In the genomic region with DNA sequence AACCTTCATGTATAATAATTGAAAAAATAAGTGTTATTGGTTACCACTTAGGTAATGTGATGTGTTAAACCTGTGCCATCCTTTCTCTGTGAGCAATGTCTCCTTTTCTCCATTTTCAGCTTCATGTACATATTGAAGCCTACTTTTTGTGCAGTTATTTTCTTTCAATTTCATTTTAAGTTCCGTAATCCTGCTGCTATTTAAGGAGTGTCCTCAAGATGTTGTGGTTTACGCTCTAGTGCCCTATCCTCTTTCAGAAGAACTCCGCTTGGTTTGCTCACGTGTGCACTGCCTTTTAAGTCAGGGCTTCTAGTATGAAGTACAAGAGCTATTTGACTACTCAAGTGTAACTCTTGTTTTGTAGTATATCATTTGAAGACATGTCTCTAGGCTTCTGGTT, we compare ENCODE assay signal across 10 cellular contexts.
A peak's percentile ranks its signal among the peaks of the same experiment; 100 is the strongest.
DNase-seq lines count a peak whose midpoint lies in the region; ATAC-seq and TF ChIP-seq lines count a peak whose summit lies in the region.
"Had no signal": no experiment of that assay in that cellular context is flagged by ENCODE, and none has a peak within 500 bp of the region (broad histone marks: within the 10 kb centered on the region; RNA-seq: fewer than 3 reads in every experiment).

No MANE protein-coding gene starts in this region.

- no peaks in the 10 kb centered on the region for H3K27me3 Mint-ChIP-seq in activated naive CD8-positive, alpha-beta T cell treated with anti-CD3 and anti-CD28 coated beads, Interleukin-2, amount 50 U/mL, for 24 hours

- no peaks in the 10 kb centered on the region for H3K36me3 ChIP-seq in SK-N-SH (replicated peaks in 1 of 2; ENCODE audit: control insufficient read depth in 1 of 2, insufficient read depth in 2 of 2, low read length in 1 of 2)
- H3K36me3 ChIP-seq: SJSA1 had no signal

- ATAC-seq in GM18508 (IDR thresholded peaks at IDR 0.05; ENCODE audit: insufficient read depth, unreplicated experiment) (peak; percentile 100), GM21786 (IDR thresholded peaks at IDR 0.05; ENCODE audit: unreplicated experiment) (peak; percentile 100), HG03457 (IDR thresholded peaks at IDR 0.05; ENCODE audit: unreplicated experiment) (peak; percentile 100)
- ATAC-seq in activated naive CD8-positive, alpha-beta T cell treated with anti-CD3 and anti-CD28 coated beads, Interleukin-2, amount 50 U/mL, for 24 hours = no peak

- DNase-seq in glomerular visceral epithelial cell (ENCODE audit: extremely low spot score) (peak; percentile 75), SK-N-SH (no peak), NCI-H1105 treated with DMSO at 0.1 percent for 48 hours (lab: John Stamatoyannopoulos, UW) (no peak), NCI-H2081 (lab: John Stamatoyannopoulos, UW) (no peak)
- no peak for DNase-seq in activated naive CD8-positive, alpha-beta T cell treated with anti-CD3 and anti-CD28 coated beads, Interleukin-2, amount 50 U/mL, for 24 hours

- no peak overlapping the region for H3K9ac ChIP-seq in SK-N-SH

- no peaks in the 10 kb centered on the region for H3K27me3 ChIP-seq in SK-N-SH (ENCODE audit: insufficient read depth)
- H3K27me3 ChIP-seq: SJSA1 had no signal

- TF ChIP-seq RAD21 in SK-N-SH (IDR thresholded peaks at IDR 0.05; ENCODE audit: low read length) = no peak

- POLR2A ChIA-PET in SK-N-SH (lab: Yijun Ruan, JAX) = no interaction called here

- H3K4me3 Mint-ChIP-seq in activated naive CD8-positive, alpha-beta T cell treated with anti-CD3 and anti-CD28 coated beads, Interleukin-2, amount 50 U/mL, for 24 hours = no peak overlapping the region
- H3K4me3 Mint-ChIP-seq: neural crest cell had no signal

- H3K9me3 Mint-ChIP-seq in activated naive CD8-positive, alpha-beta T cell treated with anti-CD3 and anti-CD28 coated beads, Interleukin-2, amount 50 U/mL, for 24 hours = peaks cover 8% of the 10 kb centered on the region

- 4% methylated on average over 4 of the region's 4 CpGs for WGBS in SK-N-SH (ENCODE audit: low lambda C conversion rate)

- no peaks in the 10 kb centered on the region for H3K9me2 ChIP-seq in SK-N-SH

- H3K27ac ChIP-seq in SK-N-SH (ENCODE audit: low read depth in 2 of 2, low read length in 1 of 2) = no peak overlapping the region
- H3K27ac ChIP-seq: SJSA1 had no signal

- H3F3A ChIP-seq in SK-N-SH (replicated peaks; ENCODE audit: insufficient read depth) = no peaks in the 10 kb centered on the region

- no peaks in the 10 kb centered on the region for H3K9me3 ChIP-seq in SK-N-SH
- H3K9me3 ChIP-seq: SJSA1 had no signal

- CTCF ChIA-PET in SK-N-SH (lab: Yijun Ruan, JAX) = no interaction called here

- no peaks in the 10 kb centered on the region for H3K4me1 Mint-ChIP-seq in activated naive CD8-positive, alpha-beta T cell treated with anti-CD3 and anti-CD28 coated beads, Interleukin-2, amount 50 U/mL, for 24 hours
- H3K4me1 Mint-ChIP-seq: neural crest cell had no signal

- TF ChIP-seq EP300 in SK-N-SH (IDR thresholded peaks at IDR 0.05; ENCODE audit: borderline replicate concordance in 1 of 2, low read depth in 1 of 2, low read length in 1 of 2) = no peak

- no peaks in the 10 kb centered on the region for H3K36me3 Mint-ChIP-seq in activated naive CD8-positive, alpha-beta T cell treated with anti-CD3 and anti-CD28 coated beads, Interleukin-2, amount 50 U/mL, for 24 hours (ENCODE audit: low read depth)

- H3K27ac Mint-ChIP-seq in activated naive CD8-positive, alpha-beta T cell treated with anti-CD3 and anti-CD28 coated beads, Interleukin-2, amount 50 U/mL, for 24 hours = no peak overlapping the region

- H3K4me3 ChIP-seq in SK-N-SH (ENCODE audit: low read depth in 2 of 2, low read length in 1 of 2) = no peak overlapping the region
- H3K4me3 ChIP-seq: SJSA1 had no signal

- H3K79me2 ChIP-seq in SK-N-SH (ENCODE audit: insufficient read depth) = no peaks in the 10 kb centered on the region

- TF ChIP-seq CTCF in SK-N-SH (IDR thresholded peaks at IDR 0.05) = no peak

- H3K4me2 ChIP-seq in SK-N-SH = no peak overlapping the region

- no peaks in the 10 kb centered on the region for H3K4me1 ChIP-seq in SK-N-SH (ENCODE audit: control insufficient read depth in 1 of 2, insufficient read depth in 2 of 2, low read depth in 1 of 2, low read length in 1 of 2)
- H3K4me1 ChIP-seq: SJSA1 had no signal

- H2AFZ ChIP-seq in SK-N-SH (ENCODE audit: low read depth) = no peak overlapping the region

- H4K20me1 ChIP-seq in SK-N-SH (ENCODE audit: insufficient read depth) = no peaks in the 10 kb centered on the region

TF ChIP-seq in SK-N-SH, 30 proteins besides CTCF, POLR2A, EP300 and RAD21:
- TF ChIP-seq FOXJ3 (CRISPR knock-in tag; IDR thresholded peaks at IDR 0.05) = no peak
- TF ChIP-seq RCOR1 (IDR thresholded peaks at IDR 0.05; ENCODE audit: low read length) = no peak
- TF ChIP-seq REST (IDR thresholded peaks at IDR 0.05; ENCODE audit: low read depth, low read length) = no peak
- no peak for TF ChIP-seq CHD2 (IDR thresholded peaks at IDR 0.05; ENCODE audit: low read length, partially characterized antibody)
- no peak for TF ChIP-seq FOSL2 (IDR thresholded peaks at IDR 0.05; ENCODE audit: borderline replicate concordance, low read depth)
- no peak for TF ChIP-seq GATA2 (CRISPR knock-in tag; IDR thresholded peaks at IDR 0.05)
- no peak for TF ChIP-seq SMC3 (IDR thresholded peaks at IDR 0.05; ENCODE audit: low read depth, low read length)
- no peak for TF ChIP-seq RFX5 (IDR thresholded peaks at IDR 0.05; ENCODE audit: low read length)
- TF ChIP-seq EZH2phosphoT487 (IDR thresholded peaks at IDR 0.05; ENCODE audit: borderline replicate concordance, low read depth) = no peak
- TF ChIP-seq POLR2AphosphoS5 (IDR thresholded peaks at IDR 0.05; ENCODE audit: low read depth, low read length) = no peak
- TF ChIP-seq USF1 (IDR thresholded peaks at IDR 0.05; ENCODE audit: borderline replicate concordance, low read depth) = no peak
- no peak for TF ChIP-seq YY1 (IDR thresholded peaks at IDR 0.05; ENCODE audit: low read depth)
- TF ChIP-seq GABPA (IDR thresholded peaks at IDR 0.05; ENCODE audit: low read depth) = no peak
- TF ChIP-seq MAX (IDR thresholded peaks at IDR 0.05; ENCODE audit: low read depth) = no peak
- no peak for TF ChIP-seq TAF1 (IDR thresholded peaks at IDR 0.05; ENCODE audit: borderline replicate concordance, low read depth, low read length)
- no peak for TF ChIP-seq NRF1 (IDR thresholded peaks at IDR 0.05; ENCODE audit: low read depth, low read length)
- TF ChIP-seq FOXM1 (IDR thresholded peaks at IDR 0.05; ENCODE audit: low read depth) = no peak
- no peak for TF ChIP-seq JUND (IDR thresholded peaks at IDR 0.05)
- TF ChIP-seq, protein P1, sequence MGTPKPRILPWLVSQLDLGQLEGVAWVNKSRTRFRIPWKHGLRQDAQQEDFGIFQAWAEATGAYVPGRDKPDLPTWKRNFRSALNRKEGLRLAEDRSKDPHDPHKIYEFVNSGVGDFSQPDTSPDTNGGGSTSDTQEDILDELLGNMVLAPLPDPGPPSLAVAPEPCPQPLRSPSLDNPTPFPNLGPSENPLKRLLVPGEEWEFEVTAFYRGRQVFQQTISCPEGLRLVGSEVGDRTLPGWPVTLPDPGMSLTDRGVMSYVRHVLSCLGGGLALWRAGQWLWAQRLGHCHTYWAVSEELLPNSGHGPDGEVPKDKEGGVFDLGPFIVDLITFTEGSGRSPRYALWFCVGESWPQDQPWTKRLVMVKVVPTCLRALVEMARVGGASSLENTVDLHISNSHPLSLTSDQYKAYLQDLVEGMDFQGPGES (IDR thresholded peaks at IDR 0.05; ENCODE audit: low read depth, low read length) = no peak
